ENCODE assay signal across 8 cellular contexts in genomic region chr17:39164675-39165143, GRCh38. TPM values are rescaled to one million over a fixed set of nuclear protein-coding genes. Genes with fewer than 3 reads are reported as not detected.
DNase-seq lines count a peak whose midpoint lies in the region; ATAC-seq and TF ChIP-seq lines count a peak whose summit lies in the region.

No MANE protein-coding gene starts in this region.

- no TSS peak for BruUV-seq in Panc1 (replicated peaks; lab: Mats Ljungman, UMichigan)

- H3K4me3 ChIP-seq in Panc1 (ENCODE audit: low read depth in 2 of 2, low read length in 2 of 2) (peak overlapping the region; percentile 17 to 25), fibroblast of mammary gland (ENCODE audit: control insufficient read depth, low read depth, low read length) (peak overlapping the region; percentile 57)
- H3K4me3 ChIP-seq in naive thymus-derived CD4-positive, alpha-beta T cell (ENCODE audit: low read length) = peak overlapping the region; percentile 81

- H3K27ac Mint-ChIP-seq in naive thymus-derived CD4-positive, alpha-beta T cell = peak overlapping the region in 6 of 9 donors; percentile 12 to 71 (median 56)

- H3K36me3 ChIP-seq in Panc1 (ENCODE audit: control insufficient read depth, insufficient read depth, low read length) = no peaks in the 10 kb centered on the region
- H3K36me3 ChIP-seq in naive thymus-derived CD4-positive, alpha-beta T cell (ENCODE audit: control insufficient read depth in 2 of 3, insufficient read depth in 3 of 3, low read length in 3 of 3) = no peaks in the 10 kb centered on the region

- H3K4me3 Mint-ChIP-seq in naive thymus-derived CD4-positive, alpha-beta T cell = peak overlapping the region; percentile 88 to 98 (median 92)

- in situ Hi-C loops in Panc1 (cut with HindIII; ENCODE audit: low pct_unique_long_range_greater_than_20kb, low sequenced_read_pairs) = no loop called here

- H3K27ac ChIP-seq in Panc1 (ENCODE audit: low read length) = 0 out of 2 replicates have a peak overlapping the region, but pooled peaks have one; percentile 23
- H3K27ac ChIP-seq in naive thymus-derived CD4-positive, alpha-beta T cell (ENCODE audit: low read depth, low read length) = peak overlapping the region; percentile 51

- intact Hi-C loops in Panc1 (cut with micrococcal nuclease; ENCODE audit: unreplicated experiment) = no loop called here
- intact Hi-C loops in naive thymus-derived CD4-positive, alpha-beta T cell (cut with micrococcal nuclease) = loop anchor here (1.0 to 10.0 kb wide), 6 partner anchors 10 to 70 kb away; partner anchors contain the start of gene CACNB1 (in 1 of the 2)

- DNase-seq in NCI-H345 (lab: John Stamatoyannopoulos, UW) (peak; percentile 22), NCI-H345 treated with DMSO at 0.1 percent for 48 hours (lab: John Stamatoyannopoulos, UW; ENCODE audit: unreplicated experiment) (no peak), Panc1 (ENCODE audit: low read depth, low spot score) (peak; percentile 25), fibroblast of mammary gland (ENCODE audit: low read depth) (peak; percentile 96)
- DNase-seq in activated T-cell treated with anti-CD3 and anti-CD28 coated beads, Interleukin-2, amount 50 U/mL, for 48 hours = peak; percentile 85 to 87
- DNase-seq in naive thymus-derived CD4-positive, alpha-beta T cell = peak; percentile 41 to 79 (median 72)
- peak; percentile 55 to 71 for DNase-seq in stimulated activated CD8-positive, alpha-beta memory T cell treated with anti-CD3 and anti-CD28 coated beads, Interleukin-7, amount 100 ng/mL, for 48 hours (ENCODE audit: extremely low read depth in 1 of 2, low read depth in 1 of 2)

- peaks cover 22 to 34% (median 29%) of the 10 kb centered on the region in 7 donors for H3K4me1 Mint-ChIP-seq in naive thymus-derived CD4-positive, alpha-beta T cell

- H3K27me3 ChIP-seq in Panc1 (ENCODE audit: control insufficient read depth, insufficient read depth, low read length) = no peaks in the 10 kb centered on the region
- H3K27me3 ChIP-seq in naive thymus-derived CD4-positive, alpha-beta T cell (ENCODE audit: control insufficient read depth in 2 of 2, insufficient read depth in 2 of 2, low read length in 2 of 2) = no peaks in the 10 kb centered on the region

- peaks cover 0 to 1% (median 0%) of the 10 kb centered on the region in 5 donors for H3K36me3 Mint-ChIP-seq in naive thymus-derived CD4-positive, alpha-beta T cell

- TF ChIP-seq CTCF in Panc1 (IDR thresholded peaks at IDR 0.05) = peak; percentile 76
- peak; percentile 89 for TF ChIP-seq CTCF in fibroblast of mammary gland (conservative IDR thresholded peaks at IDR 0.05; ENCODE audit: control insufficient read depth, insufficient read depth, low read depth, low read length)

- H3K27me3 Mint-ChIP-seq in naive thymus-derived CD4-positive, alpha-beta T cell = peaks cover 0 to 42% (median 22%) of the 10 kb centered on the region in 5 donors

- peak; percentile 64 for ATAC-seq in HG03571 (IDR thresholded peaks at IDR 0.05; ENCODE audit: unreplicated experiment)
- peak; percentile 87 for ATAC-seq in Panc1
- ATAC-seq in naive thymus-derived CD4-positive, alpha-beta T cell = peak; percentile 89

- peaks cover 4% of the 10 kb centered on the region; the same call in 1 of the 2 replicates for H3K4me1 ChIP-seq in Panc1 (ENCODE audit: control insufficient read depth, insufficient read depth, low read length)
- peaks cover 8 to 15% of the 10 kb centered on the region in 2 donors for H3K4me1 ChIP-seq in naive thymus-derived CD4-positive, alpha-beta T cell (ENCODE audit: control insufficient read depth in 2 of 2, insufficient read depth in 2 of 2, low read length in 2 of 2)

- CTCF ChIA-PET in Panc1 (lab: Charles Lee) = interaction anchor here (0.5 to 1.8 kb wide), 8 partner anchors 8 to 320 kb away, joined by 3 to 11 read pairs (median 4); no protein-coding TSS in a partner anchor
- CTCF ChIA-PET in naive thymus-derived CD4-positive, alpha-beta T cell (lab: Charles Lee) = interaction anchor here (0.7 to 4.8 kb wide), 27 partner anchors 9 to 271 kb away, joined by 3 to 38 read pairs (median 3); partner anchors contain the start of genes PLXDC1 and RPL19

- POLR2A ChIA-PET in Panc1 (lab: Charles Lee) = no interaction called here
- POLR2A ChIA-PET in naive thymus-derived CD4-positive, alpha-beta T cell (lab: Charles Lee) = interaction anchor here (0.6 to 1.9 kb wide), 8 partner anchors 8 to 311 kb away, joined by 3 to 17 read pairs (median 4); partner anchors contain the start of genes RPL19 and RPL23

- no peaks in the 10 kb centered on the region for H3K9me3 ChIP-seq in Panc1 (ENCODE audit: control insufficient read depth, insufficient read depth, low read depth, low read length)
- H3K9me3 ChIP-seq in naive thymus-derived CD4-positive, alpha-beta T cell (ENCODE audit: control insufficient read depth in 2 of 3, low read length in 3 of 3) = no peaks in the 10 kb centered on the region

- peaks cover 0 to 4% (median 0%) of the 10 kb centered on the region in 11 donors for H3K9me3 Mint-ChIP-seq in naive thymus-derived CD4-positive, alpha-beta T cell

RNA-seq across cellular contexts. Expression of gene ARL5C, which starts 1.3 kb away (rescaled TPM):
- total RNA-seq in Panc1 (2021; ENCODE audit: unreplicated experiment) = not detected
- polyA plus RNA-seq in Panc1 (2012; ENCODE audit: insufficient read length) = not detected
- under 1 TPM in 2 of 5 experiments, not detected in 3; 0.34 to 0.78 TPM for total RNA-seq in naive thymus-derived CD4-positive, alpha-beta T cell
- polyA plus RNA-seq in naive thymus-derived CD4-positive, alpha-beta T cell = under 1 TPM in 1 of 2 donors, not detected in 1; 0.15 TPM

RNA-seq across cellular contexts. Expression of gene PLXDC1, which starts 13.3 kb away (rescaled TPM):
- not detected for total RNA-seq in Panc1 (2021; ENCODE audit: unreplicated experiment)
- 0.57 TPM for polyA plus RNA-seq in Panc1 (2012; ENCODE audit: insufficient read length)
- total RNA-seq in naive thymus-derived CD4-positive, alpha-beta T cell = 10 to 100 TPM in 4 of 5 experiments, 1 to 10 TPM in 1; 2.3 to 55.7 (median 31.8) TPM
- polyA plus RNA-seq in naive thymus-derived CD4-positive, alpha-beta T cell = 10 to 100 TPM; 19.3 to 22.5 TPM

RNA-seq across cellular contexts. Expression of gene CACNB1, which starts 32.8 kb away (rescaled TPM):
- total RNA-seq in Panc1 (2021; ENCODE audit: unreplicated experiment) = 14.9 TPM
- 5.7 TPM for polyA plus RNA-seq in Panc1 (2012; ENCODE audit: insufficient read length)
- 10 to 100 TPM; 10.7 to 22.0 (median 12.8) TPM for total RNA-seq in naive thymus-derived CD4-positive, alpha-beta T cell
- 1 to 10 TPM in 1 of 2 donors, under 1 TPM in 1; 0.39 to 1.9 TPM for polyA plus RNA-seq in naive thymus-derived CD4-positive, alpha-beta T cell

RNA-seq across cellular contexts. Expression of gene RPL19, which starts 35.4 kb away (rescaled TPM):
- total RNA-seq in Panc1 (2021; ENCODE audit: unreplicated experiment) = 971 TPM
- polyA plus RNA-seq in Panc1 (2012; ENCODE audit: insufficient read length) = 994 TPM
- 1,000 to 10,000 TPM; 1,932 to 3,942 (median 3,777) TPM for total RNA-seq in naive thymus-derived CD4-positive, alpha-beta T cell
- polyA plus RNA-seq in naive thymus-derived CD4-positive, alpha-beta T cell = 1,000 to 10,000 TPM; 4,326 to 4,957 TPM

Comparison
In these comparisons a context has a peak if more than half of its experiments do, and no peak if none do; other contexts are left out.
1. H3K4me3 ChIP-seq: peak in every context shown above with its lines; median percentile 81 in naive thymus-derived CD4-positive, alpha-beta T cell; 57 in fibroblast of mammary gland; 21 in Panc1.